ENCODE assay signal across 2 cellular contexts in genomic region chr17:43479948-43480347, GRCh38.
TF ChIP-seq lines count a peak whose summit lies in the region.

No MANE protein-coding gene starts in this region.

TF ChIP-seq in GM23338, 12 proteins besides CTCF, POLR2A, EP300 and RAD21 (continued from another document):
- TF ChIP-seq REST (IDR thresholded peaks at IDR 0.05; ENCODE audit: unreplicated experiment) (no peak), EZH2 (IDR thresholded peaks at IDR 0.05; ENCODE audit: low read depth, unreplicated experiment) (no peak), ZNF462 (CRISPR knock-in tag; IDR thresholded peaks at IDR 0.05) (no peak), JUNB (IDR thresholded peaks at IDR 0.05; ENCODE audit: unreplicated experiment) (no peak), ETS1 (IDR thresholded peaks at IDR 0.05) (no peak), POLR2AphosphoS5 (IDR thresholded peaks at IDR 0.05; ENCODE audit: low read depth) (no peak), ZNF114 (CRISPR knock-in tag; IDR thresholded peaks at IDR 0.05) (no peak), ZNF331 (CRISPR knock-in tag; IDR thresholded peaks at IDR 0.05; ENCODE audit: low read depth) (no peak), NANOG (IDR thresholded peaks at IDR 0.05; ENCODE audit: borderline replicate concordance) (no peak)

TF ChIP-seq in liver, 16 proteins besides CTCF, POLR2A, EP300 and RAD21 (continued from another document):
- peak; percentile 67 for TF ChIP-seq MAX (IDR thresholded peaks at IDR 0.05)
- TF ChIP-seq FOXA1 (IDR thresholded peaks at IDR 0.05) = peak; percentile 71
- peak; percentile 14 for TF ChIP-seq TAF1 (conservative IDR thresholded peaks at IDR 0.05)
- TF ChIP-seq YY1 (IDR thresholded peaks at IDR 0.05) = peak; percentile 78
- TF ChIP-seq HNF4A (conservative IDR thresholded peaks at IDR 0.05) = peak; percentile 89 to 91
- peak in 1 of 2 donors; percentile 70 for TF ChIP-seq EGR1 (IDR thresholded peaks at IDR 0.05; ENCODE audit: low read depth in 2 of 2)
- peak in 1 of 2 donors; percentile 58 for TF ChIP-seq GABPA (IDR thresholded peaks at IDR 0.05 in 1 of 2, conservative IDR thresholded peaks at IDR 0.05 in 1 of 2)
- TF ChIP-seq ZBTB33 (IDR thresholded peaks at IDR 0.05) = peak; percentile 84
- TF ChIP-seq SP1 (IDR thresholded peaks at IDR 0.05) = peak; percentile 91
- peak; percentile 82 for TF ChIP-seq FOXA2 (IDR thresholded peaks at IDR 0.05)
- peak; percentile 97 to 98 for TF ChIP-seq RXRA (IDR thresholded peaks at IDR 0.05)
- peak; percentile 54 for TF ChIP-seq NR2F2 (IDR thresholded peaks at IDR 0.05)
- TF ChIP-seq JUND (IDR thresholded peaks at IDR 0.05) = peak in 1 of 2 donors; percentile 84
- peak; percentile 49 for TF ChIP-seq HNF4G (IDR thresholded peaks at IDR 0.05)
